ENCODE assay signal across 30 cellular contexts in genomic region chr4:1568855-1569460, GRCh38.
A peak's percentile ranks its signal among the peaks of the same experiment; 100 is the strongest.
DNase-seq lines count a peak whose midpoint lies in the region; ATAC-seq and TF ChIP-seq lines count a peak whose summit lies in the region.
"Had no signal": no experiment of that assay in that cellular context is flagged by ENCODE, and none has a peak within 500 bp of the region (broad histone marks: within the 10 kb centered on the region; RNA-seq: fewer than 3 reads in every experiment).

No MANE protein-coding gene starts in this region.

- no peak overlapping the region for H3K56ac ChIP-seq in IMR-90 (ENCODE audit: extremely low read depth, insufficient read depth, low read length)

- no peak overlapping the region for H3K14ac ChIP-seq in IMR-90 (replicated peaks; ENCODE audit: low read depth, low read length)

- H3K4me1 ChIP-seq in IMR-90 (ENCODE audit: control insufficient read depth, insufficient read depth, low read length) = no peaks in the 10 kb centered on the region
- H3K4me1 ChIP-seq in lower lobe of right lung = no peaks in the 10 kb centered on the region
- H3K4me1 ChIP-seq: BE2C, esophagus muscularis mucosa, Peyer's patch, SJSA1 had no signal

- H3K4me3 Mint-ChIP-seq in glutamatergic neuron (ENCODE audit: unreplicated experiment) = no peak overlapping the region
- H3K4me3 Mint-ChIP-seq: activated B cell treated with CpG ODN at 0.5 μM for 24 hours; CD8-positive, alpha-beta T cell; memory B cell; type B pancreatic cell had no signal

- dilution Hi-C loops in IMR-90 (cut with HindIII; ENCODE audit: low sequenced_read_pairs, unreplicated experiment) = no loop called here

- no peak overlapping the region for H3K9ac ChIP-seq in IMR-90 (ENCODE audit: low read depth, low read length)

- H3K79me1 ChIP-seq in IMR-90 (ENCODE audit: low read depth in 1 of 2, low read length in 2 of 2) = no peaks in the 10 kb centered on the region

- no peak overlapping the region for H3K23ac ChIP-seq in IMR-90 (ENCODE audit: low read depth, low read length)

- CTCF ChIA-PET in IMR-90 (lab: Yijun Ruan, JAX) (no interaction called here), GM10248 (lab: Yijun Ruan, JAX) (interaction anchor here (1.6 kb wide), 1 partner anchor 20 kb away, joined by 5 read pairs; no protein-coding TSS in a partner anchor)

- no peaks in the 10 kb centered on the region for H3K36me3 Mint-ChIP-seq in glutamatergic neuron (ENCODE audit: unreplicated experiment)
- H3K36me3 Mint-ChIP-seq: CD8-positive, alpha-beta T cell; stimulated activated memory B cell treated with anti-CD40 and anti-IgM and Interleukin-4, amounts not matched to agents 10 μg/mL and 1 μg/mL and 100 μg/mL, for 72 hours; type B pancreatic cell had no signal

- no peak overlapping the region for H2BK15ac ChIP-seq in IMR-90 (ENCODE audit: low read depth, low read length)

- in situ Hi-C loops in IMR-90 (cut with MboI; ENCODE audit: low sequenced_read_pairs) = no loop called here

- H3K18ac ChIP-seq in IMR-90 (ENCODE audit: low read depth, low read length) = no peak overlapping the region

- peaks cover 7% of the 10 kb centered on the region for H3K27me3 Mint-ChIP-seq in glutamatergic neuron (ENCODE audit: unreplicated experiment)

- no peaks in the 10 kb centered on the region for H3K9me1 ChIP-seq in IMR-90 (ENCODE audit: insufficient read depth, low read length)

- ATAC-seq in IMR-90 (ENCODE audit: low read depth) (no peak), lower lobe of right lung (no peak), sciatic nerve (peak; percentile 3), GM18517 (IDR thresholded peaks at IDR 0.05; ENCODE audit: unreplicated experiment) (no peak), HG03025 (IDR thresholded peaks at IDR 0.05; ENCODE audit: low FRiP score, unreplicated experiment) (no peak)
- ATAC-seq: CD8-positive, alpha-beta T cell had no signal

- H3K9me3 ChIP-seq in IMR-90 (ENCODE audit: control insufficient read depth, insufficient read depth, low read length) (no peaks in the 10 kb centered on the region), lower lobe of right lung (no peaks in the 10 kb centered on the region)
- H3K9me3 ChIP-seq: BE2C, esophagus muscularis mucosa, Peyer's patch, SJSA1 had no signal

- TF ChIP-seq CTCF in IMR-90 (conservative IDR thresholded peaks at IDR 0.05; ENCODE audit: low read depth, low read length) (no peak), glutamatergic neuron (IDR thresholded peaks at IDR 0.05; ENCODE audit: partially characterized antibody, unreplicated experiment) (no peak), lower lobe of right lung (IDR thresholded peaks at IDR 0.05) (no peak), GM10248 (IDR thresholded peaks at IDR 0.05; ENCODE audit: control extremely low read depth, extremely low read depth, low read depth, missing control alignments) (no peak)

- no peak overlapping the region for H3K27ac Mint-ChIP-seq in glutamatergic neuron (ENCODE audit: unreplicated experiment)
- H3K27ac Mint-ChIP-seq: activated B cell treated with CpG ODN at 0.5 μM for 24 hours; CD8-positive, alpha-beta T cell; memory B cell; progenitor cell of endocrine pancreas; stimulated activated memory B cell treated with anti-CD40 and anti-IgM and Interleukin-4, amounts not matched to agents 10 μg/mL and 1 μg/mL and 100 μg/mL, for 72 hours; type B pancreatic cell had no signal

- DNase-seq in IMR-90 = no peak
- peak; percentile 38 for DNase-seq in glutamatergic neuron
- DNase-seq in lower lobe of right lung = peak; percentile 43
- no peak for DNase-seq in sciatic nerve (ENCODE audit: low spot score)
- no peak for DNase-seq in GM10248 (ENCODE audit: extremely low spot score)
- DNase-seq in NCI-H82 (lab: John Stamatoyannopoulos, UW) = no peak
- DNase-seq: activated B cell treated with CpG ODN at 0.5 μM for 24 hours; activated CD4-positive, alpha-beta T cell treated with anti-CD3 and anti-CD28 coated beads, Interleukin-2, amount 50 U/mL, for 4 hours; activated naive CD4-positive, alpha-beta T cell treated with Interleukin-2 at 50 U/mL for 16 hours; activated T-cell treated with anti-CD3 and anti-CD28 coated beads, Interleukin-2, amount 50 U/mL, for 48 hours; BE2C; dermis blood vessel endothelial cell; foreskin fibroblast; HCEC 1CT; kidney glomerular epithelial cell; NCI-H1436 treated with DMSO at 0.1 percent for 48 hours; NCI-H2081 treated with DMSO at 0.1 percent for 48 hours; NCI-H226; NCI-H526 treated with DMSO at 0.1 percent for 48 hours; Peyer's patch; substantia nigra had no signal

- H4K8ac ChIP-seq in IMR-90 (ENCODE audit: low read depth in 2 of 2, low read length in 2 of 2) = no peak overlapping the region

- no peaks in the 10 kb centered on the region for H4K20me1 ChIP-seq in IMR-90 (ENCODE audit: insufficient read depth, low read length)

- no peak for TF ChIP-seq POLR2A in IMR-90 (IDR thresholded peaks at IDR 0.05; ENCODE audit: low read depth, low read length)

- peak overlapping the region; percentile 61 for H2AK9ac ChIP-seq in IMR-90 (replicated peaks; ENCODE audit: low read depth, low read length, poor library complexity)

- H3K4me3 ChIP-seq in IMR-90 (ENCODE audit: insufficient read depth, low read depth, low read length) (no peak overlapping the region), lower lobe of right lung (peak overlapping the region; percentile 35)
- H3K4me3 ChIP-seq: SJSA1 had no signal

- intact Hi-C loops in IMR-90 (cut with micrococcal nuclease) (no loop called here), lower lobe of right lung (cut with DNase I) (no loop called here), sciatic nerve (cut with DNase I) (no loop called here)

- no TSS peak for BruUV-seq in IMR-90 (replicated peaks; lab: Mats Ljungman, UMichigan)

- no peaks in the 10 kb centered on the region for H3K9me3 Mint-ChIP-seq in glutamatergic neuron (ENCODE audit: unreplicated experiment)
- H3K9me3 Mint-ChIP-seq: CD8-positive, alpha-beta T cell; type B pancreatic cell had no signal

- H2BK120ac ChIP-seq in IMR-90 (ENCODE audit: low read depth, low read length) = no peak overlapping the region

- WGBS in IMR-90 (ENCODE audit: extremely low coverage in 2 of 2, insufficient read length in 1 of 2), 2 experiments = 64% methylated on average over 17 of the region's 31 CpGs; no CpG with 5 or more reads in 1 of the 2 experiments

- H3K27ac ChIP-seq in IMR-90 (ENCODE audit: insufficient read depth, low read length) = no peak overlapping the region
- H3K27ac ChIP-seq in lower lobe of right lung = peak overlapping the region; percentile 73
- H3K27ac ChIP-seq: Peyer's patch, SJSA1 had no signal

- no peak overlapping the region for H4K91ac ChIP-seq in IMR-90 (ENCODE audit: insufficient read depth, low read depth, low read length)

- H3K36me3 ChIP-seq in IMR-90 (ENCODE audit: control insufficient read depth, insufficient read depth, low read length) (no peaks in the 10 kb centered on the region), lower lobe of right lung (no peaks in the 10 kb centered on the region)
- H3K36me3 ChIP-seq: BE2C, esophagus muscularis mucosa, Peyer's patch, SJSA1 had no signal

- H3K4me2 ChIP-seq in IMR-90 (ENCODE audit: low read depth, low read length) = no peak overlapping the region

- no peak overlapping the region for H3K4ac ChIP-seq in IMR-90 (ENCODE audit: low read depth, low read length)

- H4K5ac ChIP-seq in IMR-90 (ENCODE audit: low read depth, low read length) = no peak overlapping the region

- peaks cover 5% of the 10 kb centered on the region for H3K4me1 Mint-ChIP-seq in glutamatergic neuron (ENCODE audit: low read depth, unreplicated experiment)

- no peak overlapping the region for H2AK5ac ChIP-seq in IMR-90 (ENCODE audit: low read depth, low read length)

- no peak overlapping the region for H2AFZ ChIP-seq in IMR-90 (replicated peaks; ENCODE audit: low read length, poor library complexity)

- TF ChIP-seq RAD21 in IMR-90 (IDR thresholded peaks at IDR 0.05; ENCODE audit: low read length) = no peak

- POLR2A ChIA-PET in IMR-90 (lab: Charles Lee; ENCODE audit: unreplicated experiment) = no interaction called here
- POLR2A ChIA-PET in GM10248 (lab: Yijun Ruan, JAX) = no interaction called here

- no peak overlapping the region for H2BK5ac ChIP-seq in IMR-90 (ENCODE audit: low read depth, low read length, poor library complexity, severe bottlenecking)

- H3K27me3 ChIP-seq in IMR-90 (ENCODE audit: control insufficient read depth, insufficient read depth, low read length) (peaks cover 29% of the 10 kb centered on the region), lower lobe of right lung (ENCODE audit: low read depth) (peaks cover 32% of the 10 kb centered on the region)
- H3K27me3 ChIP-seq: Peyer's patch, SJSA1 had no signal

- no peak overlapping the region for H2BK20ac ChIP-seq in IMR-90 (ENCODE audit: low read depth, low read length)

TF ChIP-seq in IMR-90, 13 proteins besides CTCF, POLR2A, EP300 and RAD21:
- TF ChIP-seq USF2 (IDR thresholded peaks at IDR 0.05; ENCODE audit: low read depth, low read length) (no peak), CEBPB (IDR thresholded peaks at IDR 0.05; ENCODE audit: low read depth, low read length) (no peak), BHLHE40 (IDR thresholded peaks at IDR 0.05; ENCODE audit: low read depth, low read length) (no peak), FOS (IDR thresholded peaks at IDR 0.05; ENCODE audit: low read depth, low read length) (no peak), MAZ (IDR thresholded peaks at IDR 0.05; ENCODE audit: borderline replicate concordance, low read depth, low read length) (no peak), RFX5 (IDR thresholded peaks at IDR 0.05; ENCODE audit: low read depth, low read length) (no peak), ELK1 (IDR thresholded peaks at IDR 0.05; ENCODE audit: borderline replicate concordance, low read depth, low read length) (no peak), CHD1 (IDR thresholded peaks at IDR 0.05; ENCODE audit: low read depth, low read length) (no peak), NFE2L2 (IDR thresholded peaks at IDR 0.05; ENCODE audit: low read depth, low read length) (no peak)

Comparison
In these comparisons a context has a peak if more than half of its experiments do, and no peak if none do; other contexts are left out.
1. DNase-seq: peak in glutamatergic neuron (single experiment) and lower lobe of right lung (single experiment); none in IMR-90 (single experiment), sciatic nerve (single experiment), GM10248 (single experiment) and NCI-H82 (single experiment).